8 cellular contexts compared by ENCODE assay signal in the genomic region with DNA sequence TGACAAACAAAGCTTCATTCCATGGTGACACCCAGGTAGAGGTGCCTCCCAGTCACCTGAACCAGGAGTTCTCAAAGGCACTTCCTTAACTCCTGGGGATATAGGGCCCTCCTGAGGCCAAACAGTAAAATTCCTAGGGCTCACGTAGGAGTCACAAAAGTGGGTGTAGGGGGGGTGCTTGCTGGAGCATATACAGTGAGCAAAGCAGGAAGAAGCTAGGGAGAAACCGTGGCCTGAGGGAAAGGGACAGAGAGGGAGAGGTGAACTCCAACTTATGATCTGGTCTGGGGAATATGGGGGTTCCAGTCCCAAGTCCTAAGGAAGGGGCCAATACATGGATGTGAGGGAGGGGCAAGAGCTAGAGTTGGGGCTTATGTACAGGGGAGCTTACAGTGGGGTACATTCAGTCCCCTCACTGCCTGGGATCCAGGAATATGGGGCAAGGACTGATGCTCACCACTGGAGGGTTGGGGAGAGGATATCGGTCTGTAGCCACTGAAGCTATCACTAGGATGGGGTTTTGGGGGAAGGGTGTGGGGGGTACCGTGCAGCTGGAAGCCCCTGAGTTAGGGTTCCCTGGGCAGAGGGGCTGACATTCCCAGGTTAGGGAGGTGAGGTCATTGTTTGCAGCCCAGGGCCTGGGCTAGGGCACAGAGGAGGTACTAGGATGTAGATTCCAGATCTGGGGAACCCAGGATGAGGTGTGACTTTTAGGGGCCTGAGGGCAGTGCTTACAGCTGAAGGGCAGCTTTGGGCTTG. TPM values are rescaled to one million over a fixed set of nuclear protein-coding genes. Genes with fewer than 3 reads are reported as not detected.
DNase-seq lines count a peak whose midpoint lies in the region; ATAC-seq, FAIRE-seq and TF ChIP-seq lines count a peak whose summit lies in the region.

No MANE protein-coding gene starts in this region.

- peaks cover 3% of the 10 kb centered on the region for H3K9me1 ChIP-seq in keratinocyte (ENCODE audit: control insufficient read depth, extremely low read depth, insufficient read depth, low read length)

- H3K36me3 Mint-ChIP-seq in activated CD4-positive, alpha-beta T cell treated with anti-CD3 and anti-CD28 coated beads, Interleukin-2, amount 10 ng/mL, durations not matched to agents 24 days and 14 days (ENCODE audit: low read depth), result peaks cover 30% of the 10 kb centered on the region
- peaks cover 42% of the 10 kb centered on the region for H3K36me3 Mint-ChIP-seq in activated T-helper 17 cell treated with anti-CD3 and anti-CD28 coated beads, Interleukin-2, amount 50 U/mL, for 72 hours (ENCODE audit: low read depth)

- no peak overlapping the region for H2AFZ ChIP-seq in keratinocyte (ENCODE audit: control insufficient read depth, low read length)

- H3K4me1 Mint-ChIP-seq in activated CD4-positive, alpha-beta T cell treated with anti-CD3 and anti-CD28 coated beads, Interleukin-2, amount 10 ng/mL, durations not matched to agents 24 days and 14 days, result peaks cover 53% of the 10 kb centered on the region
- peaks cover 36% of the 10 kb centered on the region for H3K4me1 Mint-ChIP-seq in activated T-helper 17 cell treated with anti-CD3 and anti-CD28 coated beads, Interleukin-2, amount 50 U/mL, for 72 hours

- 17 to 21% methylated on average over 3 to 4 of the region's 4 CpGs for WGBS in testis, 2 donors

- H3K9me3 ChIP-seq in keratinocyte (ENCODE audit: control insufficient read depth, low read depth, low read length), result no peaks in the 10 kb centered on the region
- H3K9me3 ChIP-seq in testis, result no peaks in the 10 kb centered on the region

- H3K4me1 ChIP-seq in keratinocyte (ENCODE audit: control insufficient read depth, extremely low read depth, insufficient read depth, low read length), result peaks cover 47% of the 10 kb centered on the region
- peaks cover 19% of the 10 kb centered on the region for H3K4me1 ChIP-seq in testis

- dilution Hi-C loops in keratinocyte (cut with MboI; ENCODE audit: extremely low pct_ligation_motif_present, low sequenced_read_pairs), result no loop called here

- peak overlapping the region; percentile 91 for H3K4me3 Mint-ChIP-seq in activated CD4-positive, alpha-beta T cell treated with anti-CD3 and anti-CD28 coated beads, Interleukin-2, amount 10 ng/mL, durations not matched to agents 24 days and 14 days
- H3K4me3 Mint-ChIP-seq in activated T-helper 17 cell treated with anti-CD3 and anti-CD28 coated beads, Interleukin-2, amount 50 U/mL, for 72 hours, result peak overlapping the region; percentile 87

- H3K27me3 Mint-ChIP-seq in activated CD4-positive, alpha-beta T cell treated with anti-CD3 and anti-CD28 coated beads, Interleukin-2, amount 10 ng/mL, durations not matched to agents 24 days and 14 days, result no peaks in the 10 kb centered on the region
- no peaks in the 10 kb centered on the region for H3K27me3 Mint-ChIP-seq in activated T-helper 17 cell treated with anti-CD3 and anti-CD28 coated beads, Interleukin-2, amount 50 U/mL, for 72 hours

- peak overlapping the region; percentile 97 for H3K9ac ChIP-seq in keratinocyte (ENCODE audit: control insufficient read depth, extremely low read depth, insufficient read depth, low read length)

- H3K4me2 ChIP-seq in keratinocyte (ENCODE audit: control insufficient read depth, extremely low read depth, insufficient read depth, low read depth, low read length), result peak overlapping the region; percentile 100

- intact Hi-C loops in activated CD4-positive, alpha-beta T cell treated with anti-CD3 and anti-CD28 coated beads, Interleukin-2, amount 10 ng/mL, durations not matched to agents 24 days and 14 days (cut with micrococcal nuclease), result loop anchor here (1.0 kb wide), 2 partner anchors 14 to 39 kb away; a partner anchor contains a TSS
- intact Hi-C loops in testis (cut with DNase I; ENCODE audit: low total_unique reads), result no loop called here

- no peaks in the 10 kb centered on the region for H3K27me3 ChIP-seq in keratinocyte (ENCODE audit: control insufficient read depth, extremely low read depth, insufficient read depth, low read length)
- no peaks in the 10 kb centered on the region for H3K27me3 ChIP-seq in testis

- H4K20me1 ChIP-seq in keratinocyte (ENCODE audit: control insufficient read depth, extremely low read depth, insufficient read depth, low read length), result peaks cover 11% of the 10 kb centered on the region

- H3K79me2 ChIP-seq in keratinocyte (ENCODE audit: control insufficient read depth, insufficient read depth, low read length), result peaks cover 56% of the 10 kb centered on the region

- no peak for FAIRE-seq in keratinocyte (lab: Jason Lieb, UNC)

- no peak for TF ChIP-seq POLR2A in testis (IDR thresholded peaks at IDR 0.05)

- no peak for DNase-seq in activated CD4-positive, alpha-beta T cell treated with anti-CD3 and anti-CD28 coated beads, Interleukin-2, amount 10 ng/mL, durations not matched to agents 24 days and 14 days
- DNase-seq in activated CD4-positive, alpha-beta T cell treated with anti-CD3 and anti-CD28 coated beads, Interleukin-2, amount 50 U/mL, for 48 hours, result no peak
- DNase-seq in keratinocyte (ENCODE audit: low read depth, low spot score), result no peak
- no peak for DNase-seq in testis
- no peak for DNase-seq in NCI-H1417 (lab: John Stamatoyannopoulos, UW)
- no peak for DNase-seq in left lobe of liver (ENCODE audit: low spot score)
- DNase-seq in NCI-H146 treated with DMSO at 0.1 percent for 48 hours (lab: John Stamatoyannopoulos, UW; ENCODE audit: unreplicated experiment), result no peak

- H3K36me3 ChIP-seq in keratinocyte (ENCODE audit: control insufficient read depth in 2 of 2, extremely low read depth in 1 of 2, insufficient read depth in 2 of 2, low read length in 2 of 2) (peaks cover 13 to 23% of the 10 kb centered on the region in 2 experiments), testis (ENCODE audit: low read depth, missing control alignments) (no peaks in the 10 kb centered on the region)

- H3K4me3 ChIP-seq in keratinocyte (ENCODE audit: control insufficient read depth in 2 of 3, extremely low read depth in 1 of 3, insufficient read depth in 2 of 3, low read depth in 1 of 3, low read length in 3 of 3) (peak overlapping the region; percentile 93 to 97 (median 96)), testis (peak overlapping the region; percentile 82)

- H3K27ac ChIP-seq in keratinocyte (ENCODE audit: control insufficient read depth, insufficient read depth, low read length) (peak overlapping the region; percentile 94), testis (no peak overlapping the region)

- H3K27ac Mint-ChIP-seq in activated CD4-positive, alpha-beta T cell treated with anti-CD3 and anti-CD28 coated beads, Interleukin-2, amount 10 ng/mL, durations not matched to agents 24 days and 14 days, result peak overlapping the region; percentile 89
- H3K27ac Mint-ChIP-seq in activated T-helper 17 cell treated with anti-CD3 and anti-CD28 coated beads, Interleukin-2, amount 50 U/mL, for 72 hours, result peak overlapping the region; percentile 97

- no peaks in the 10 kb centered on the region for H3K9me3 Mint-ChIP-seq in activated CD4-positive, alpha-beta T cell treated with anti-CD3 and anti-CD28 coated beads, Interleukin-2, amount 10 ng/mL, durations not matched to agents 24 days and 14 days
- no peaks in the 10 kb centered on the region for H3K9me3 Mint-ChIP-seq in activated T-helper 17 cell treated with anti-CD3 and anti-CD28 coated beads, Interleukin-2, amount 50 U/mL, for 72 hours

- TF ChIP-seq CTCF in keratinocyte (optimal IDR thresholded peaks at IDR 0.05 in 1 of 3, IDR thresholded peaks at IDR 0.05 in 1 of 3, conservative IDR thresholded peaks at IDR 0.05 in 1 of 3; ENCODE audit: extremely low read depth in 1 of 3, insufficient read depth in 2 of 3, low read length in 3 of 3) (peak; percentile 12 to 51 (median 46)), testis (IDR thresholded peaks at IDR 0.05) (no peak)

- no peak for ATAC-seq in activated T-helper 17 cell treated with anti-CD3 and anti-CD28 coated beads, Interleukin-2, amount 50 U/mL, for 72 hours (replicated peaks)
- no peak for ATAC-seq in left lobe of liver

RNA-seq across cellular contexts. Expression of a gene that starts 0.9 kb away (rescaled TPM):
- total RNA-seq in activated CD4-positive, alpha-beta T cell treated with anti-CD3 and anti-CD28 coated beads, Interleukin-2, amount 10 ng/mL, durations not matched to agents 24 days and 14 days, result 26.3 and 30.2 TPM in 2 replicates
- 10 to 100 TPM; 13.1 to 22.0 TPM for total RNA-seq in activated T-helper 17 cell treated with anti-CD3 and anti-CD28 coated beads, Interleukin-2, amount 50 U/mL, for 72 hours
- polyA plus RNA-seq in keratinocyte, result 48.7 to 77.3 TPM (median 62.3 TPM) in 3 replicates
- polyA plus RNA-seq in keratinocyte (2011; ENCODE audit: low read depth), result 33.8 TPM
- polyA plus RNA-seq in keratinocyte (2011; cell fraction: cytosol; rRNA removed), result 70.2 and 70.3 TPM in 2 replicates
- 95.5 and 103 TPM in 2 replicates for polyA plus RNA-seq in keratinocyte (2011; cell fraction: nucleus; rRNA removed)
- 45.3 and 52.4 TPM in 2 replicates for polyA plus RNA-seq in keratinocyte (2012; ENCODE audit: low replicate concordance)
- 117 to 209 TPM (median 146 TPM) in 3 replicates for polyA minus RNA-seq in keratinocyte
- 103 TPM for polyA minus RNA-seq in keratinocyte (2011; cell fraction: cytosol; rRNA and poly(A)+ RNA removed)
- 42.4 and 47.5 TPM in 2 replicates for polyA minus RNA-seq in keratinocyte (2011; cell fraction: nucleus; rRNA and poly(A)+ RNA removed)
- 10 to 100 TPM; 40.1 to 45.5 TPM for total RNA-seq in testis
- 39.3 TPM for polyA plus RNA-seq in testis (ENCODE audit: insufficient read depth, low read depth, low replicate concordance)
- total RNA-seq in left lobe of liver, result 9.1 TPM

RNA-seq across cellular contexts. Expression of a gene that starts 38.1 kb away (rescaled TPM):
- 45.5 and 45.9 TPM in 2 replicates for total RNA-seq in activated CD4-positive, alpha-beta T cell treated with anti-CD3 and anti-CD28 coated beads, Interleukin-2, amount 10 ng/mL, durations not matched to agents 24 days and 14 days
- 10 to 100 TPM; 11.6 to 19.0 TPM for total RNA-seq in activated T-helper 17 cell treated with anti-CD3 and anti-CD28 coated beads, Interleukin-2, amount 50 U/mL, for 72 hours
- 11.2 to 23.1 TPM (median 15.8 TPM) in 3 replicates for polyA plus RNA-seq in keratinocyte
- 29.3 TPM for polyA plus RNA-seq in keratinocyte (2011; ENCODE audit: low read depth)
- 8.5 and 17.2 TPM in 2 replicates for polyA plus RNA-seq in keratinocyte (2011; cell fraction: cytosol; rRNA removed)
- 15.7 and 21.8 TPM in 2 replicates for polyA plus RNA-seq in keratinocyte (2011; cell fraction: nucleus; rRNA removed)
- 20.9 and 67.3 TPM in 2 replicates for polyA plus RNA-seq in keratinocyte (2012; ENCODE audit: low replicate concordance)
- 3.1 to 4.4 TPM (median 4.1 TPM) in 3 replicates for polyA minus RNA-seq in keratinocyte
- 61.0 TPM for polyA minus RNA-seq in keratinocyte (2011; cell fraction: cytosol; rRNA and poly(A)+ RNA removed)
- polyA minus RNA-seq in keratinocyte (2011; cell fraction: nucleus; rRNA and poly(A)+ RNA removed), result 16.2 and 23.4 TPM in 2 replicates
- 10 to 100 TPM; 25.9 to 40.0 TPM for total RNA-seq in testis
- 11.3 TPM for polyA plus RNA-seq in testis (ENCODE audit: insufficient read depth, low read depth, low replicate concordance)
- 215 TPM for total RNA-seq in left lobe of liver

RNA-seq across cellular contexts. Expression of a gene that starts 39.6 kb away (rescaled TPM):
- total RNA-seq in activated CD4-positive, alpha-beta T cell treated with anti-CD3 and anti-CD28 coated beads, Interleukin-2, amount 10 ng/mL, durations not matched to agents 24 days and 14 days, result 142 and 153 TPM in 2 replicates
- 100 to 1,000 TPM; 197 to 205 TPM for total RNA-seq in activated T-helper 17 cell treated with anti-CD3 and anti-CD28 coated beads, Interleukin-2, amount 50 U/mL, for 72 hours
- polyA plus RNA-seq in keratinocyte (61.8 to 155 TPM (median 117 TPM) in 3 replicates), testis (ENCODE audit: insufficient read depth, low read depth, low replicate concordance) (121 TPM)
- polyA plus RNA-seq in keratinocyte (2011; ENCODE audit: low read depth), result 233 TPM
- polyA plus RNA-seq in keratinocyte (2011; cell fraction: cytosol; rRNA removed), result 146 and 182 TPM in 2 replicates
- polyA plus RNA-seq in keratinocyte (2011; cell fraction: nucleus; rRNA removed), result 132 and 143 TPM in 2 replicates
- polyA plus RNA-seq in keratinocyte (2012; ENCODE audit: low replicate concordance), result 92.0 and 131 TPM in 2 replicates
- 32.3 to 92.9 TPM (median 62.0 TPM) in 3 replicates for polyA minus RNA-seq in keratinocyte
- polyA minus RNA-seq in keratinocyte (2011; cell fraction: cytosol; rRNA and poly(A)+ RNA removed), result 37.2 TPM
- 32.3 and 62.8 TPM in 2 replicates for polyA minus RNA-seq in keratinocyte (2011; cell fraction: nucleus; rRNA and poly(A)+ RNA removed)
- total RNA-seq in testis (10 to 100 TPM; 78.1 to 80.5 TPM), left lobe of liver (30.9 TPM)

Comparison
In these comparisons a context has a peak if more than half of its experiments do, and no peak if none do; other contexts are left out.
1. CTCF ChIP-seq: peak in keratinocyte (3 of 3); none in testis (0 of 3).